Comparison of ENCODE assay signal across 7 cellular contexts in the genomic region with DNA sequence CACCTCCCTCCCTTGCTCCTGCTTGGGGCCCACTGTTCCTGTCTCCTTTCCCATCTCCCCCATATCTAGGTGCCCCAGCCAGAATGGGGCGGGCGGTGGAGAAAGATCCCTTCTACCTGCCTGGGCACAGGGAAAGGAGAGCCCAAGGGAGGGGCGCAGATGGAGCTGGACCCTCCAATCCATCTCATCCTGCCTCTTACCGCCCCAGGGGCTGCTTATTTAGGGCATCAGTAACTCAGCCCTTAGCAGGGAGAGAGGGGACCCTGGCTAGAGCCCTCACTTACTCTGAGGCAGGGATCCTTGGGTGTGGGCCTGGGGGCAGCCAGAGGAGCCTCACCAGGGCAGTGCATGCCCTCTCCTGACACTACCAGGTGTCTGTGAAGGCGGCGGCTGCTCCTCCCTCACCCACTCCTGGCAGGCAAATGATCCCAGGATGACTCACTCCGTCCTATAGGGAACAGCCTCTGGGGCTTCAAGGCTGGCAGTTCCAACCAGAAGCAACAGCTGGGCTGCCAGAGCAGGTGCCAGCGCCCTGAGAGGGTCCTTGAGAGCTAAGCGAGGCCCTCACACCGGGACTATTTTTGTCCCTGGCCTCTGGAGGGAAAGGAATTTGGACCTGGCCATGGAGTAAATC. TPM values are rescaled to one million over a fixed set of nuclear protein-coding genes. Genes with fewer than 3 reads are reported as not detected.
DNase-seq lines count a peak whose midpoint lies in the region; ATAC-seq and TF ChIP-seq lines count a peak whose summit lies in the region.

No MANE protein-coding gene starts in this region.

- no peak overlapping the region for H3K27ac Mint-ChIP-seq in CD8-positive, alpha-beta T cell

- H3K4me1 ChIP-seq in Peyer's patch (peaks cover 0 to 45% (median 6%) of the 10 kb centered on the region in 4 donors), stomach (peaks cover 26 to 47% (median 45%) of the 10 kb centered on the region in 4 donors)
- H3K4me1 ChIP-seq in CD8-positive, alpha-beta T cell (ENCODE audit: insufficient read depth, low read length), result peaks cover 6% of the 10 kb centered on the region

- no peak for TF ChIP-seq CTCF in Peyer's patch (IDR thresholded peaks at IDR 0.05)
- no peak for TF ChIP-seq CTCF in stomach (IDR thresholded peaks at IDR 0.05)
- TF ChIP-seq CTCF in CD8-positive, alpha-beta T cell (IDR thresholded peaks at IDR 0.05), result no peak

- peaks cover 10% of the 10 kb centered on the region for H3K4me1 Mint-ChIP-seq in CD8-positive, alpha-beta T cell (ENCODE audit: low read depth)

- CTCF ChIA-PET in CD8-positive, alpha-beta T cell (lab: Charles Lee), result no interaction called here

- WGBS in stomach, 5 donors, result 63 to 71% (median 65%) methylated on average over 8 to 10 of the region's 10 CpGs

- no peak overlapping the region for H3K4me3 Mint-ChIP-seq in CD8-positive, alpha-beta T cell

- DNase-seq in HuH-7.5 (ENCODE audit: low spot score) (peak; percentile 72), Peyer's patch (peak in 2 of 3 donors; percentile 85 to 88), glomerular visceral epithelial cell (ENCODE audit: extremely low spot score) (peak; percentile 81), stomach (peak; percentile 65), left lobe of liver (ENCODE audit: low spot score) (no peak)
- no peak for DNase-seq in activated effector memory CD4-positive, alpha-beta T cell treated with Interleukin-2 at 50 U/mL for 16 hours
- no peak for DNase-seq in CD8-positive, alpha-beta T cell

- TF ChIP-seq EP300 in stomach (IDR thresholded peaks at IDR 0.05), result no peak

- H3K27me3 ChIP-seq in Peyer's patch (no peaks in the 10 kb centered on the region), stomach (peaks cover 0 to 37% (median 7%) of the 10 kb centered on the region in 3 donors)
- peaks cover 6% of the 10 kb centered on the region for H3K27me3 ChIP-seq in CD8-positive, alpha-beta T cell (ENCODE audit: insufficient read depth, low read length)

- TF ChIP-seq POLR2A in Peyer's patch (IDR thresholded peaks at IDR 0.05), result peak; percentile 47 to 68
- no peak for TF ChIP-seq POLR2A in stomach (IDR thresholded peaks at IDR 0.05)

- peak overlapping the region in 1 of 4 donors; percentile 12 for H3K4me3 ChIP-seq in Peyer's patch
- H3K4me3 ChIP-seq in stomach, result no peak overlapping the region
- H3K4me3 ChIP-seq in CD8-positive, alpha-beta T cell (ENCODE audit: low read depth, low read length), result no peak overlapping the region

- no peak for ATAC-seq in CD8-positive, alpha-beta T cell
- ATAC-seq in left lobe of liver, result no peak

- H3K9me3 ChIP-seq in Peyer's patch, result no peaks in the 10 kb centered on the region
- no peaks in the 10 kb centered on the region for H3K9me3 ChIP-seq in stomach
- no peaks in the 10 kb centered on the region for H3K9me3 ChIP-seq in CD8-positive, alpha-beta T cell (ENCODE audit: low read length)

- no peaks in the 10 kb centered on the region for H3K36me3 Mint-ChIP-seq in CD8-positive, alpha-beta T cell

- POLR2A ChIA-PET in CD8-positive, alpha-beta T cell (lab: Charles Lee), result no interaction called here

- H3K9me3 Mint-ChIP-seq in CD8-positive, alpha-beta T cell, result no peaks in the 10 kb centered on the region

- H3K27ac ChIP-seq in Peyer's patch (peak overlapping the region in 3 of 4 donors; percentile 27 to 81 (median 57)), stomach (peak overlapping the region in 2 of 5 donors; percentile 35 to 38)
- no peak overlapping the region for H3K27ac ChIP-seq in CD8-positive, alpha-beta T cell (ENCODE audit: low read depth, low read length)

- intact Hi-C loops in stomach (cut with DNase I; ENCODE audit: low total_unique reads), result no loop called here
- intact Hi-C loops in CD8-positive, alpha-beta T cell (cut with DNase I, micrococcal nuclease), result no loop called here

- H3K36me3 ChIP-seq in Peyer's patch (no peaks in the 10 kb centered on the region), stomach (no peaks in the 10 kb centered on the region)
- H3K36me3 ChIP-seq in CD8-positive, alpha-beta T cell (ENCODE audit: insufficient read depth, low read length), result no peaks in the 10 kb centered on the region

- peaks cover 41% of the 10 kb centered on the region for H3K27me3 Mint-ChIP-seq in CD8-positive, alpha-beta T cell (ENCODE audit: low read depth)

RNA-seq across cellular contexts. Expression of gene BCAR1, which starts 16.3 kb away (rescaled TPM):
- total RNA-seq in Peyer's patch, result 100 to 1,000 TPM in 3 of 4 donors, 10 to 100 TPM in 1; 77.6 to 251 (median 206) TPM
- total RNA-seq in stomach, result 100 to 1,000 TPM in 3 of 5 donors, 10 to 100 TPM in 2; 44.4 to 219 (median 122) TPM
- polyA plus RNA-seq in stomach, result 10 to 100 TPM; 34.7 to 51.5 (median 45.6) TPM
- not detected for total RNA-seq in CD8-positive, alpha-beta T cell
- 39.2 TPM for total RNA-seq in left lobe of liver

RNA-seq across cellular contexts. Expression of gene CTRB1, which starts 49.0 kb away (rescaled TPM):
- not detected for total RNA-seq in Peyer's patch
- total RNA-seq in stomach, result not detected
- polyA plus RNA-seq in stomach, result 10 to 100 TPM in 1 of 3 donors, 1 to 10 TPM in 2; 2.5 to 35.9 (median 2.9) TPM
- not detected for total RNA-seq in CD8-positive, alpha-beta T cell
- 9.7 TPM for total RNA-seq in left lobe of liver

Comparison
In these comparisons a context has a peak if more than half of its experiments do, and no peak if none do; other contexts are left out.
1. DNase-seq: peak in HuH-7.5 (single experiment), Peyer's patch (2 of 3), glomerular visceral epithelial cell (single experiment) and stomach (single experiment); none in activated effector memory CD4-positive, alpha-beta T cell treated with Interleukin-2 at 50 U/mL for 16 hours (single experiment), CD8-positive, alpha-beta T cell (0 of 7) and left lobe of liver (single experiment).
2. POLR2A ChIP-seq: peak in Peyer's patch (2 of 2); none in stomach (0 of 4).
3. RNA of gene BCAR1, which starts 16.3 kb away (total RNA-seq): 77.6 to 251 TPM in Peyer's patch, 44.4 to 219 TPM in stomach and 39.2 TPM in left lobe of liver (single experiment); not detected in CD8-positive, alpha-beta T cell; every median in the first group is over 10 times any median in the second.
4. RNA of gene CTRB1, which starts 49.0 kb away (total RNA-seq): 9.7 TPM in left lobe of liver (single experiment); not detected in Peyer's patch, not detected in stomach and not detected in CD8-positive, alpha-beta T cell; every median in the first group is over 10 times any median in the second.